In the genomic region with DNA sequence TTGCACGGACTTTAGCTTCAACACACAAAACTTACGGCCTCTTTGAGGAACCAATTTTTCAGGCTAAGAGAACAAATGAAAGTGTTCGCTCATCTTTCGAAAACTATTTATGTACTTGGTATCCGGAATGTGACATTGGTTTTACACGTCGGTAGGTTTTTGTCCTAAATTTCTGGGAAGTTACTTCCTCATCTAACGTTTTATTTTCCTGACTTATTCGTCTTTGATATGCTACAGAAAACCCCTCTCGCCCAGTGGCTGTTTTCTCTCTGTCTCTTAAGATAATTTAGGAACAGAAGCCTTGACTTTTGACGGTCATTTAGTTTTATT, we compare ENCODE assay signal across 12 cellular contexts. TPM values are rescaled to one million over a fixed set of nuclear protein-coding genes. Genes with fewer than 3 reads are reported as not detected.
A peak's percentile ranks its signal among the peaks of the same experiment; 100 is the strongest.
DNase-seq lines count a peak whose midpoint lies in the region; ATAC-seq, FAIRE-seq and TF ChIP-seq lines count a peak whose summit lies in the region.
"Had no signal": no experiment of that assay in that cellular context is flagged by ENCODE, and none has a peak within 500 bp of the region (broad histone marks: within the 10 kb centered on the region; RNA-seq: fewer than 3 reads in every experiment).

No MANE protein-coding gene starts in this region.

- RAD21 ChIA-PET in GM12878 (lab: Charles Lee; ENCODE audit: unreplicated experiment), result no interaction called here

- POLR2A ChIA-PET in GM12878 (lab: Charles Lee), result no interaction called here

- peaks cover 11% of the 10 kb centered on the region for H3K4me1 ChIP-seq in GM12878 (ENCODE audit: control insufficient read depth, insufficient read depth, low read length)
- peaks cover 10% of the 10 kb centered on the region for H3K4me1 ChIP-seq in testis

- SMC1A ChIA-PET in GM12878 (lab: Charles Lee; ENCODE audit: uncharacterized antibody, unreplicated experiment), result interaction anchor here (0.7 kb wide), 1 partner anchor 1074 kb away, joined by 4 read pairs; no protein-coding TSS in a partner anchor

- TF ChIP-seq EP300 in GM12878 (IDR thresholded peaks at IDR 0.05; ENCODE audit: borderline replicate concordance in 1 of 2, control insufficient read depth in 1 of 2, low read depth in 2 of 2, low read length in 2 of 2), result no peak

- CTCF ChIA-PET in GM12878 (lab: Yijun Ruan, JAX), result no interaction called here

- no TSS peak for BruUV-seq in GM12878 (replicated peaks; lab: Mats Ljungman, UMichigan)

- DNase-seq in activated T-cell treated with anti-CD3 and anti-CD28 coated beads, Interleukin-2, amount 50 U/mL, for 72 hours, result no peak
- DNase-seq in activated T-cell treated with anti-CD3 and anti-CD28 coated beads, Interleukin-2, amount 50 U/mL, for 48 hours, result no peak
- no peak for DNase-seq in GM12878 (ENCODE audit: low read depth, low spot score)
- peak; percentile 36 for DNase-seq in medulla oblongata (ENCODE audit: extremely low spot score)
- DNase-seq in testis, result no peak
- no peak for DNase-seq in midbrain (lab: John Stamatoyannopoulos, UW)
- no peak for DNase-seq in ecto neural progenitor cell (ENCODE audit: low spot score)
- DNase-seq: upper lobe of right lung had no signal

- in situ Hi-C loops in GM12878 (cut with MboI), result no loop called here

- no peak for TF ChIP-seq POLR2A in GM12878 (IDR thresholded peaks at IDR 0.05; ENCODE audit: low read depth, low read length)
- no peak for TF ChIP-seq POLR2A in testis (IDR thresholded peaks at IDR 0.05)

- WGBS in GM12878 (ENCODE audit: insufficient coverage, insufficient replicate concordance, low lambda C conversion rate, missing lambda C conversion rate), result 1% methylated on average over 11 of the region's 11 CpGs
- WGBS in testis, 2 donors, result 8 to 13% methylated on average over 11 of the region's 11 CpGs

- intact Hi-C loops in GM12878 (cut with micrococcal nuclease; ENCODE audit: unreplicated experiment), result no loop called here
- intact Hi-C loops in testis (cut with DNase I; ENCODE audit: low total_unique reads), result no loop called here

- H2AFZ ChIP-seq in GM12878 (ENCODE audit: control insufficient read depth, low read depth, low read length), result no peak overlapping the region

- H3K9me3 ChIP-seq in GM12878 (replicated peaks; ENCODE audit: control insufficient read depth, insufficient read depth, low read length) (no peaks in the 10 kb centered on the region; the same call in 2 of the 3 replicates), testis (no peaks in the 10 kb centered on the region)
- H3K9me3 ChIP-seq: upper lobe of right lung had no signal

- no peaks in the 10 kb centered on the region for H3K9me3 Mint-ChIP-seq in activated T-cell treated with anti-CD3 and anti-CD28 coated beads, Interleukin-2, amount 50 U/mL, for 72 hours

- no peak overlapping the region for H3K9ac ChIP-seq in GM12878 (ENCODE audit: control insufficient read depth, insufficient read depth, low read length)

- H3K4me1 Mint-ChIP-seq in activated T-cell treated with anti-CD3 and anti-CD28 coated beads, Interleukin-2, amount 50 U/mL, for 72 hours (ENCODE audit: low read depth), result peaks cover 24% of the 10 kb centered on the region

- H3K36me3 ChIP-seq in GM12878 (ENCODE audit: control insufficient read depth in 2 of 2, insufficient read depth in 2 of 2, low read length in 1 of 2) (no peaks in the 10 kb centered on the region), testis (ENCODE audit: low read depth, missing control alignments) (no peaks in the 10 kb centered on the region)
- H3K36me3 ChIP-seq: upper lobe of right lung had no signal

- H3K27me3 ChIP-seq in GM12878 (replicated peaks in 1 of 2; ENCODE audit: control insufficient read depth in 2 of 2, insufficient read depth in 2 of 2, low read length in 1 of 2) (peaks cover 19 to 33% of the 10 kb centered on the region in 2 experiments), testis (no peaks in the 10 kb centered on the region)

- no peaks in the 10 kb centered on the region for H4K20me1 ChIP-seq in GM12878 (ENCODE audit: control insufficient read depth, insufficient read depth)

- peak overlapping the region; percentile 61 for H3K4me3 Mint-ChIP-seq in activated T-cell treated with anti-CD3 and anti-CD28 coated beads, Interleukin-2, amount 50 U/mL, for 72 hours

- peaks cover 89% of the 10 kb centered on the region for H3K27me3 Mint-ChIP-seq in activated T-cell treated with anti-CD3 and anti-CD28 coated beads, Interleukin-2, amount 50 U/mL, for 72 hours (ENCODE audit: low read depth)

- TF ChIP-seq RAD21 in GM12878 (IDR thresholded peaks at IDR 0.05; ENCODE audit: insufficient read depth, low read depth, low read length), result no peak

- no peak overlapping the region for H3K27ac ChIP-seq in GM12878 (ENCODE audit: control insufficient read depth, insufficient read depth)
- H3K27ac ChIP-seq in testis, result no peak overlapping the region
- H3K27ac ChIP-seq: C4-2B, epithelial cell of prostate, RWPE1, upper lobe of right lung had no signal

- H3K4me2 ChIP-seq in GM12878 (ENCODE audit: control insufficient read depth, insufficient read depth), result peak overlapping the region; percentile 66; the same call in 1 of the 2 replicates

- H3K27ac Mint-ChIP-seq in activated T-cell treated with anti-CD3 and anti-CD28 coated beads, Interleukin-2, amount 50 U/mL, for 72 hours, result peak overlapping the region; percentile 6

- H3K4me3 ChIP-seq in GM12878, result peak overlapping the region; percentile 20; the same call in 1 of the 2 replicates
- H3K4me3 ChIP-seq in testis, result peak overlapping the region; percentile 36 to 54

- no peaks in the 10 kb centered on the region for H3K79me2 ChIP-seq in GM12878 (ENCODE audit: control insufficient read depth, insufficient read depth, low read length)

- no peak for TF ChIP-seq CTCF in GM12878 (IDR thresholded peaks at IDR 0.05 in 2 of 3, conservative IDR thresholded peaks at IDR 0.05 in 1 of 3; ENCODE audit: control insufficient read depth in 2 of 3, extremely low read depth in 1 of 3, insufficient read depth in 1 of 3, low read depth in 3 of 3, low read length in 3 of 3)
- no peak for TF ChIP-seq CTCF in testis (IDR thresholded peaks at IDR 0.05)

- FAIRE-seq in GM12878 (lab: Jason Lieb, UNC), result peak; percentile 64

- ATAC-seq in activated T-cell treated with anti-CD3 and anti-CD28 coated beads, Interleukin-2, amount 50 U/mL, for 72 hours (replicated peaks in 1 of 2), result no peak
- ATAC-seq in GM12878 (no peak), esophagus mucosa (no peak)

- peaks cover 0 to 1% of the 10 kb centered on the region in 2 donors for H3K36me3 Mint-ChIP-seq in activated T-cell treated with anti-CD3 and anti-CD28 coated beads, Interleukin-2, amount 50 U/mL, for 72 hours (ENCODE audit: insufficient read depth in 2 of 2)

TF ChIP-seq in GM12878, 131 proteins besides CTCF, POLR2A, EP300 and RAD21:
- peak; percentile 16 for TF ChIP-seq RUNX3 (IDR thresholded peaks at IDR 0.05; ENCODE audit: low read length)
- TF ChIP-seq SMARCA5 (IDR thresholded peaks at IDR 0.05), result no peak
- TF ChIP-seq RELA (IDR thresholded peaks at IDR 0.05; ENCODE audit: borderline replicate concordance, partially characterized antibody), result no peak
- no peak for TF ChIP-seq CBX5 (IDR thresholded peaks at IDR 0.05; ENCODE audit: low read depth)
- TF ChIP-seq NFIC (IDR thresholded peaks at IDR 0.05; ENCODE audit: low read depth, low read length), result 0 out of 2 replicates have a peak, but pooled peaks have one; percentile 19

RNA-seq across cellular contexts. Expression of gene GREM1, which starts 0.9 kb away (rescaled TPM):
- total RNA-seq in activated T-cell treated with anti-CD3 and anti-CD28 coated beads, Interleukin-2, amount 50 U/mL, for 72 hours, result under 1 TPM in 1 of 2 donors, not detected in 1; 0.25 TPM
- total RNA-seq in GM12878 (2013; cell fraction: nucleolus; rRNA removed), result not detected in 2 replicates
- total RNA-seq in GM12878 (2014; rRNA removed) (not detected in 2 replicates), GM12878 (2014; rRNA removed; fragmentation: Illumina TruSeq; extraction: Trizol) (not detected in 2 replicates), GM12878 (2021) (0.36 and 0.53 TPM in 2 replicates), testis (1 to 10 TPM; 1.6 to 1.8 TPM), esophagus mucosa (9.2 TPM)
- polyA plus RNA-seq in GM12878 (2011; ENCODE audit: low read depth), result not detected
- polyA plus RNA-seq in GM12878 (2011; rRNA removed) (not detected in 2 replicates), GM12878 (2014; fragmentation: Illumina TruSeq; extraction: Trizol) (not detected in 2 replicates), GM12878 (2014; fragmentation: Nextera tagmentation; extraction: Ambion mirVana) (not detected), GM12878 (2014; rRNA removed) (not detected in 2 replicates), GM12878 (2016; fragmentation: Nextera tagmentation; extraction: Ambion mirVana) (under 1 TPM; 0.08 TPM), testis (ENCODE audit: insufficient read depth, low read depth, low replicate concordance) (1.4 TPM)
- not detected in 2 replicates for polyA plus RNA-seq in GM12878 (2011; cell fraction: cytosol; rRNA removed)
- polyA plus RNA-seq in GM12878 (2011; cell fraction: nucleus; rRNA removed), result not detected in 2 replicates
- polyA plus RNA-seq in GM12878 (2012), result not detected in 2 replicates
- not detected in 2 replicates for polyA minus RNA-seq in GM12878 (2011; rRNA and poly(A)+ RNA removed)
- not detected in 2 replicates for polyA minus RNA-seq in GM12878 (2011; cell fraction: cytosol; rRNA and poly(A)+ RNA removed)
- not detected in 2 replicates for polyA minus RNA-seq in GM12878 (2011; cell fraction: nucleus; rRNA and poly(A)+ RNA removed)
